Comparison of ENCODE assay signal across 8 cellular contexts in the genomic region with DNA sequence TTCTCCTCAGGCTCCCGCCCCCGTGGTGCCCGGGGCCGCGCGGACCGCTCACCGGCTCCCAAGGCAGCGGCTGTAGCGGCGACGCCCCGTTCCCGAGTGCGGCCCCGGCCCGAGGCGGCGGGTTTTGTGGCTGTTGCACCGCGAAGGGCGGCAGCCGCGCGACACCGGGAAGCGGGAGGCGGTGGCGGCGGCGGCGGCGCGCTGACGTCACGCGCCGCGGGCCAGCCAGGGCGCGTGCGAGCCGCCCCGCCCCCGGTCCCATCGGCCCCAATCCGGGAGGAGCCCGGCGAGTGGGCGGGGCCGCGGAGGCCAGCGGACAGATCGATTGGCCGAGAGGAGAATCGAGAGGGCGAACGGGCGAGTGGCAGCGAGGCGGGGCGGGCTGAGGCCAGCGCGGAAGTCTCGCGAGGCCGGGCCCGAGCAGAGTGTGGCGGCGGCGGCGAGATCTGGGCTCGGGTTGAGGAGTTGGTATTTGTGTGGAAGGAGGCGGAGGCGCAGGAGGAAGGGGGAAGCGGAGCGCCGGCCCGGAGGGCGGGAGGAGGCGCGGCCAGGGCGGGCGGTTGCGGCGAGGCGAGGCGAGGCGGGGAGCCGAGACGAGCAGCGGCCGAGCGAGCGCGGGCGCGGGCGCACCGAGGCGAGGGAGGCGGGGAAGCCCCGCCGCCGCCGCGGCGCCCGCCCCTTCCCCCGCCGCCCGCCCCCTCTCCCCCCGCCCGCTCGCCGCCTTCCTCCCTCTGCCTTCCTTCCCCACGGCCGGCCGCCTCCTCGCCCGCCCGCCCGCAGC. TPM values are rescaled to one million over a fixed set of nuclear protein-coding genes. Genes with fewer than 3 reads are reported as not detected.
A peak's percentile ranks its signal among the peaks of the same experiment; 100 is the strongest.
DNase-seq lines count a peak whose midpoint lies in the region; ATAC-seq and TF ChIP-seq lines count a peak whose summit lies in the region.

A gene (plus strand): TSS at position 726 of the 781 bp plus-strand sequence. CDS start 101 bp downstream, outside the sequence.

- peak within 1 kb of the TSS; percentile 97 for H3K4me3 Mint-ChIP-seq in activated B cell treated with CpG ODN at 0.5 μM for 24 hours

- H3K36me3 Mint-ChIP-seq in activated B cell treated with CpG ODN at 0.5 μM for 24 hours (ENCODE audit: low read depth), result peaks cover 32% of the 10 kb centered on the region

- TF ChIP-seq CTCF in AG09319 (IDR thresholded peaks at IDR 0.05; ENCODE audit: low read depth, low read length) (no peak), activated B cell treated with CpG ODN at 0.5 μM for 24 hours (IDR thresholded peaks at IDR 0.05) (no peak), cardiac fibroblast (IDR thresholded peaks at IDR 0.05; ENCODE audit: low read depth, low read length) (no peak), spleen (IDR thresholded peaks at IDR 0.05 in 8 of 11, conservative IDR thresholded peaks at IDR 0.05 in 3 of 11) (peak in 4 of 11 experiments; percentile 28 to 57 (median 40))

- ATAC-seq in GM19025 (IDR thresholded peaks at IDR 0.05; ENCODE audit: low read depth, unreplicated experiment), result peak; percentile 63
- ATAC-seq in HG03280 (IDR thresholded peaks at IDR 0.05; ENCODE audit: unreplicated experiment), result peak; percentile 76
- peak; percentile 80 for ATAC-seq in activated B cell treated with CpG ODN at 0.5 μM for 24 hours (ENCODE audit: low read depth)

- DNase-seq in AG09319 (ENCODE audit: extremely low read depth, low read depth) (peak; percentile 94), NCI-H345 (lab: John Stamatoyannopoulos, UW) (peak; percentile 99), activated B cell treated with CpG ODN at 0.5 μM for 24 hours (peak; percentile 99), cardiac fibroblast (ENCODE audit: low read depth in 2 of 2) (peak; percentile 98 to 99), inferior parietal cortex (ENCODE audit: extremely low spot score) (peak; percentile 94), spleen (peak; percentile 100)

- peak within 1 kb of the TSS; percentile 85 to 94 for H3K4me3 ChIP-seq in cardiac fibroblast (replicated peaks in 1 of 2; ENCODE audit: low read depth in 2 of 2, low read length in 2 of 2)
- peak within 1 kb of the TSS; percentile 80 to 100 (median 100) for H3K4me3 ChIP-seq in spleen

- H3K27ac Mint-ChIP-seq in activated B cell treated with CpG ODN at 0.5 μM for 24 hours, result peak within 1 kb of the TSS; percentile 97

- CTCF ChIA-PET in activated B cell treated with CpG ODN at 0.5 μM for 24 hours (lab: Charles Lee), result interaction anchor here (2.1 kb wide), 1 partner anchor 17 kb away, joined by 6 read pairs; no protein-coding TSS in a partner anchor

- H3K9me3 ChIP-seq in spleen, result no peaks in the 10 kb centered on the region

- peak within 1 kb of the TSS; percentile 90 to 100 (median 100) for H3K27ac ChIP-seq in spleen

- H3K27me3 ChIP-seq in spleen (replicated peaks in 1 of 7), result no peaks in the 10 kb centered on the region

- TF ChIP-seq POLR2A in spleen (IDR thresholded peaks at IDR 0.05), result peak in 2 of 3 donors; percentile 54 to 72

- no peaks in the 10 kb centered on the region for H3K9me3 Mint-ChIP-seq in activated B cell treated with CpG ODN at 0.5 μM for 24 hours

- intact Hi-C loops in activated B cell treated with CpG ODN at 0.5 μM for 24 hours (cut with micrococcal nuclease), result loop anchor here (1.0 to 10.0 kb wide), 7 partner anchors 17 to 634 kb away; a partner anchor contains a TSS
- intact Hi-C loops in spleen (cut with DNase I; ENCODE audit: low total_unique reads), result no loop called here

- H3K36me3 ChIP-seq in spleen, result peaks cover 0 to 20% (median 0%) of the 10 kb centered on the region in 6 donors

- POLR2A ChIA-PET in activated B cell treated with CpG ODN at 0.5 μM for 24 hours (lab: Charles Lee), result interaction anchor here (1.1 to 2.6 kb wide), 3 partner anchors 16 to 46 kb away, joined by 5 to 18 read pairs (median 7); no protein-coding TSS in a partner anchor

- H3K27me3 Mint-ChIP-seq in activated B cell treated with CpG ODN at 0.5 μM for 24 hours, result no peaks in the 10 kb centered on the region

- peaks cover 46 to 75% (median 70%) of the 10 kb centered on the region in 6 donors for H3K4me1 ChIP-seq in spleen

- peaks cover 63% of the 10 kb centered on the region for H3K4me1 Mint-ChIP-seq in activated B cell treated with CpG ODN at 0.5 μM for 24 hours

- WGBS in spleen, 5 donors, result 0 to 1% (median 0%) methylated on average over 45 to 116 of the region's 123 CpGs

RNA-seq across cellular contexts. Expression of the gene that starts here (rescaled TPM):
- 72.6 and 79.2 TPM in 2 replicates for total RNA-seq in activated B cell treated with CpG ODN at 0.5 μM for 24 hours
- total RNA-seq in spleen, result 10 to 100 TPM; 53.7 to 64.1 (median 58.3) TPM
- 10 to 100 TPM; 28.4 to 34.1 (median 31.0) TPM for polyA plus RNA-seq in spleen

Comparison
In these comparisons a context has a peak if more than half of its experiments do, and no peak if none do; other contexts are left out.
1. Peak in every context shown above with its lines: DNase-seq, ATAC-seq, H3K4me3 ChIP-seq and H3K27ac ChIP-seq.